In genomic region chr1:27193194-27193593, GRCh38 we compare ENCODE assay signal across 23 cellular contexts. TPM values are rescaled to one million over a fixed set of nuclear protein-coding genes. Genes with fewer than 3 reads are reported as not detected.
DNase-seq lines count a peak whose midpoint lies in the region; ATAC-seq, FAIRE-seq and TF ChIP-seq lines count a peak whose summit lies in the region.
"Had no signal": no experiment of that assay in that cellular context is flagged by ENCODE, and none has a peak within 500 bp of the region (broad histone marks: within the 10 kb centered on the region; RNA-seq: fewer than 3 reads in every experiment).

No MANE protein-coding gene starts in this region.

- H3K36me3 Mint-ChIP-seq in Calu3 (ENCODE audit: insufficient read depth, unreplicated experiment), result peaks cover 12% of the 10 kb centered on the region
- H3K36me3 Mint-ChIP-seq in natural killer cell, result no peaks in the 10 kb centered on the region
- H3K36me3 Mint-ChIP-seq: CD8-positive, alpha-beta T cell had no signal

- H3K4me1 ChIP-seq in RWPE2 (ENCODE audit: insufficient read depth, poor library complexity, severe bottlenecking) (peaks cover 17% of the 10 kb centered on the region), keratinocyte (ENCODE audit: control insufficient read depth, extremely low read depth, insufficient read depth, low read length) (peaks cover 13% of the 10 kb centered on the region), stomach (peaks cover 0 to 8% (median 5%) of the 10 kb centered on the region in 4 donors)

- no peaks in the 10 kb centered on the region for H3K79me2 ChIP-seq in keratinocyte (ENCODE audit: control insufficient read depth, insufficient read depth, low read length)

- dilution Hi-C loops in keratinocyte (cut with MboI; ENCODE audit: extremely low pct_ligation_motif_present, low sequenced_read_pairs), result no loop called here

- CTCF ChIA-PET in Calu3 (lab: Charles Lee), result interaction anchor here (1.0 kb wide), 1 partner anchor 38 kb away, joined by 5 read pairs; the partner anchor contains the start of gene SLC9A1

- ATAC-seq in RWPE2 (ENCODE audit: low read depth) (no peak), natural killer cell (no peak), HG02884 (IDR thresholded peaks at IDR 0.05; ENCODE audit: unreplicated experiment) (no peak)
- ATAC-seq: CD8-positive, alpha-beta T cell had no signal

- H3K9me3 ChIP-seq in RWPE2 (ENCODE audit: severe bottlenecking) (no peaks in the 10 kb centered on the region), keratinocyte (ENCODE audit: control insufficient read depth, low read depth, low read length) (no peaks in the 10 kb centered on the region), stomach (no peaks in the 10 kb centered on the region)
- H3K9me3 ChIP-seq: Caco-2 had no signal

- H3K9me3 Mint-ChIP-seq in Calu3 (ENCODE audit: low read depth, unreplicated experiment), result no peaks in the 10 kb centered on the region
- no peaks in the 10 kb centered on the region for H3K9me3 Mint-ChIP-seq in natural killer cell
- H3K9me3 Mint-ChIP-seq: CD8-positive, alpha-beta T cell had no signal

- H3K36me3 ChIP-seq in RWPE2 (ENCODE audit: low read depth) (no peaks in the 10 kb centered on the region), keratinocyte (ENCODE audit: control insufficient read depth in 2 of 2, extremely low read depth in 1 of 2, insufficient read depth in 2 of 2, low read length in 2 of 2) (no peaks in the 10 kb centered on the region), stomach (no peaks in the 10 kb centered on the region)

- no peaks in the 10 kb centered on the region for H4K20me1 ChIP-seq in keratinocyte (ENCODE audit: control insufficient read depth, extremely low read depth, insufficient read depth, low read length)

- H3K4me3 ChIP-seq in RWPE2 (ENCODE audit: severe bottlenecking) (no peak overlapping the region), keratinocyte (ENCODE audit: control insufficient read depth in 2 of 3, extremely low read depth in 1 of 3, insufficient read depth in 2 of 3, low read depth in 1 of 3, low read length in 3 of 3) (no peak overlapping the region), stomach (no peak overlapping the region)

- no peak overlapping the region for H2AFZ ChIP-seq in keratinocyte (ENCODE audit: control insufficient read depth, low read length)

- no peak for TF ChIP-seq POLR2A in stomach (IDR thresholded peaks at IDR 0.05)

- 97 to 100% (median 100%) methylated on average over 1 of the region's 1 CpG for WGBS in stomach, 5 donors

- H3K4me1 Mint-ChIP-seq in Calu3 (ENCODE audit: low read depth, unreplicated experiment) (peaks cover 29% of the 10 kb centered on the region), natural killer cell (peaks cover 6 to 7% of the 10 kb centered on the region in 2 donors)

- intact Hi-C loops in Calu3 (cut with micrococcal nuclease; ENCODE audit: unreplicated experiment), result loop anchor here (10.0 kb wide), 1 partner anchor 148 kb away; no protein-coding TSS in a partner anchor
- intact Hi-C loops in stomach (cut with DNase I; ENCODE audit: low total_unique reads), result loop anchor here (10.0 kb wide), 1 partner anchor 88 kb away; no protein-coding TSS in a partner anchor
- intact Hi-C loops in natural killer cell (cut with micrococcal nuclease), result no loop called here

- H3K27me3 ChIP-seq in RWPE2 (ENCODE audit: insufficient read depth, poor library complexity, severe bottlenecking) (no peaks in the 10 kb centered on the region), keratinocyte (ENCODE audit: control insufficient read depth, extremely low read depth, insufficient read depth, low read length) (no peaks in the 10 kb centered on the region), stomach (no peaks in the 10 kb centered on the region)

- no peak overlapping the region for H3K9ac ChIP-seq in keratinocyte (ENCODE audit: control insufficient read depth, extremely low read depth, insufficient read depth, low read length)
- H3K9ac ChIP-seq: KMS-11 had no signal

- H3K9me1 ChIP-seq in keratinocyte (ENCODE audit: control insufficient read depth, extremely low read depth, insufficient read depth, low read length), result no peaks in the 10 kb centered on the region

- BruUV-seq in Calu3 (replicated peaks; lab: Mats Ljungman, UMichigan), result no TSS peak

- H3K4me2 ChIP-seq in keratinocyte (ENCODE audit: control insufficient read depth, extremely low read depth, insufficient read depth, low read depth, low read length), result peak overlapping the region; percentile 47
- H3K4me2 ChIP-seq: KMS-11 had no signal

- TF ChIP-seq CTCF in Calu3 (IDR thresholded peaks at IDR 0.05; ENCODE audit: unreplicated experiment) (no peak), RWPE2 (IDR thresholded peaks at IDR 0.05; ENCODE audit: poor library complexity, severe bottlenecking) (no peak), keratinocyte (optimal IDR thresholded peaks at IDR 0.05 in 1 of 3, IDR thresholded peaks at IDR 0.05 in 1 of 3, conservative IDR thresholded peaks at IDR 0.05 in 1 of 3; ENCODE audit: extremely low read depth in 1 of 3, insufficient read depth in 2 of 3, low read length in 3 of 3) (no peak), stomach (IDR thresholded peaks at IDR 0.05) (no peak), natural killer cell (IDR thresholded peaks at IDR 0.05) (no peak)

- no peaks in the 10 kb centered on the region for H3K27me3 Mint-ChIP-seq in Calu3 (ENCODE audit: unreplicated experiment)
- H3K27me3 Mint-ChIP-seq in natural killer cell (ENCODE audit: low read depth in 2 of 2), result peaks cover 0 to 7% of the 10 kb centered on the region in 2 donors

- FAIRE-seq in keratinocyte (lab: Jason Lieb, UNC), result peak; percentile 32
- FAIRE-seq: A204.1, GM12892 had no signal

- DNase-seq in Calu3 (no peak), RWPE2 (ENCODE audit: low spot score) (no peak), keratinocyte (ENCODE audit: low read depth, low spot score) (no peak), stomach (no peak), natural killer cell (no peak), AML-193 (lab: John Stamatoyannopoulos, UW) (no peak)
- DNase-seq: Caco-2; CD8-positive, alpha-beta T cell; DMS79 treated with DMSO at 0.1 percent for 48 hours; NCI-H1048; NCI-H1417; NCI-H1694; NCI-H2029 treated with DMSO at 0.1 percent for 48 hours; NCI-H446 treated with DMSO at 0.1 percent for 48 hours; NCI-H526; NCI-H82; NK-92 treated with Interleukin-12 subunit alpha and Interleukin-12 subunit beta, amount 100 ng/mL, for 24 hours; SHP77 treated with DMSO at 0.1 percent for 48 hours had no signal

- H3K4me3 Mint-ChIP-seq in Calu3 (ENCODE audit: low read depth, unreplicated experiment), result no peak overlapping the region
- H3K4me3 Mint-ChIP-seq in natural killer cell, result no peak overlapping the region
- H3K4me3 Mint-ChIP-seq: CD8-positive, alpha-beta T cell had no signal

- H3K27ac Mint-ChIP-seq in Calu3 (ENCODE audit: unreplicated experiment), result peak overlapping the region; percentile 88
- H3K27ac Mint-ChIP-seq in natural killer cell, result no peak overlapping the region
- H3K27ac Mint-ChIP-seq: CD8-positive, alpha-beta T cell had no signal

- H3K27ac ChIP-seq in RWPE2 (ENCODE audit: poor library complexity, severe bottlenecking) (peak overlapping the region; percentile 63), keratinocyte (ENCODE audit: control insufficient read depth, insufficient read depth, low read length) (no peak overlapping the region), stomach (peak overlapping the region; percentile 48 to 82 (median 74))
- H3K27ac ChIP-seq: C4-2B, KMS-11 had no signal

- TF ChIP-seq EP300 in stomach (IDR thresholded peaks at IDR 0.05), result no peak

RNA-seq across cellular contexts. Expression of gene SLC9A1, which starts 38.3 kb away (rescaled TPM):
- 16.4 and 17.4 TPM in 2 replicates for total RNA-seq in Calu3 (2022)
- polyA plus RNA-seq in keratinocyte, result 7.6 to 22.6 TPM (median 12.4 TPM) in 3 replicates
- 16.5 TPM for polyA plus RNA-seq in keratinocyte (2011; ENCODE audit: low read depth)
- polyA plus RNA-seq in keratinocyte (2011; cell fraction: cytosol; rRNA removed), result 19.8 and 20.1 TPM in 2 replicates
- 89.9 and 97.3 TPM in 2 replicates for polyA plus RNA-seq in keratinocyte (2011; cell fraction: nucleus; rRNA removed)
- 36.1 and 49.6 TPM in 2 replicates for polyA plus RNA-seq in keratinocyte (2012; ENCODE audit: low replicate concordance)
- 16.1 to 161 TPM (median 35.4 TPM) in 3 replicates for polyA minus RNA-seq in keratinocyte
- polyA minus RNA-seq in keratinocyte (2011; cell fraction: cytosol; rRNA and poly(A)+ RNA removed), result 21.7 TPM
- polyA minus RNA-seq in keratinocyte (2011; cell fraction: nucleus; rRNA and poly(A)+ RNA removed), result 38.9 and 63.7 TPM in 2 replicates
- 100 to 1,000 TPM in 1 of 5 donors, 10 to 100 TPM in 4; 25.7 to 132 (median 42.0) TPM for total RNA-seq in stomach
- polyA plus RNA-seq in stomach, result 10 to 100 TPM; 16.3 to 27.6 (median 19.2) TPM
- 10 to 100 TPM; 26.5 to 37.4 (median 29.4) TPM for total RNA-seq in natural killer cell

RNA-seq across cellular contexts. Expression of gene WDTC1, which starts 41.2 kb away (rescaled TPM):
- 10.8 and 13.1 TPM in 2 replicates for total RNA-seq in Calu3 (2022)
- polyA plus RNA-seq in keratinocyte, result 5.1 to 10.1 TPM (median 5.7 TPM) in 3 replicates
- 4.4 TPM for polyA plus RNA-seq in keratinocyte (2011; ENCODE audit: low read depth)
- 6.2 and 10.3 TPM in 2 replicates for polyA plus RNA-seq in keratinocyte (2011; cell fraction: cytosol; rRNA removed)
- polyA plus RNA-seq in keratinocyte (2011; cell fraction: nucleus; rRNA removed), result 11.6 and 15.7 TPM in 2 replicates
- polyA plus RNA-seq in keratinocyte (2012; ENCODE audit: low replicate concordance), result 16.0 and 17.7 TPM in 2 replicates
- 10.5 to 37.9 TPM (median 11.1 TPM) in 3 replicates for polyA minus RNA-seq in keratinocyte
- 9.0 TPM for polyA minus RNA-seq in keratinocyte (2011; cell fraction: cytosol; rRNA and poly(A)+ RNA removed)
- polyA minus RNA-seq in keratinocyte (2011; cell fraction: nucleus; rRNA and poly(A)+ RNA removed), result 8.4 and 11.0 TPM in 2 replicates
- 10 to 100 TPM; 17.7 to 51.9 (median 35.3) TPM for total RNA-seq in stomach
- 10 to 100 TPM in 2 of 3 donors, 1 to 10 TPM in 1; 7.8 to 21.4 (median 20.0) TPM for polyA plus RNA-seq in stomach
- total RNA-seq in natural killer cell, result 10 to 100 TPM; 68.9 to 82.0 (median 81.7) TPM
